13 cellular contexts compared by ENCODE assay signal in the genomic region with DNA sequence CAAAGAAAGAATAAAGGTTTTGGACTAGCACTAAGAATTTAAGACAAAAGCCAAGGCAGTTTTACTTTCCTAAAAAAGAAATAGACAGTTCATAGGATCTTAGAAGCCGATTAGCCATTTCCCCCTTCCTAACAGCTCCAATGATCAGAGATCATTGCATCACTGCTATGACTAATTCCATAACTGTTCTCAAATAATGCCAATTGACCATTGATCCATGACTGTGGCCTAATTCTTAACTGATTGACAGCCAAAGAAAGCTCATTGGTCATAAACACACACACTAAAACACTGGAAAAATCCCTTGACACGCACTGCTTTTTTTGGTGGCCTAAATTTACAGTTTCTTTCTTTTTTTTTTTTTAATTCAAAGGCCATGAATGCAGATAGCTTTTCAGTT.
A peak's percentile ranks its signal among the peaks of the same experiment; 100 is the strongest.
DNase-seq lines count a peak whose midpoint lies in the region; ATAC-seq and TF ChIP-seq lines count a peak whose summit lies in the region.
"Had no signal": no experiment of that assay in that cellular context is flagged by ENCODE, and none has a peak within 500 bp of the region (broad histone marks: within the 10 kb centered on the region; RNA-seq: fewer than 3 reads in every experiment).

No MANE protein-coding gene starts in this region.

- no peaks in the 10 kb centered on the region for H3K36me3 Mint-ChIP-seq in CD4-positive, alpha-beta T cell (ENCODE audit: low read depth)

- no peak for DNase-seq in CD4-positive, alpha-beta T cell
- peak; percentile 23 for DNase-seq in fibroblast of mammary gland (ENCODE audit: low read depth)
- no peak for DNase-seq in SK-N-DZ (ENCODE audit: low spot score)
- no peak for DNase-seq in vagina (ENCODE audit: extremely low spot score in 2 of 2)
- DNase-seq in iPS-NIHi7 (ENCODE audit: extremely low spot score) = no peak
- DNase-seq: activated CD8-positive, alpha-beta memory T cell treated with anti-CD3 and anti-CD28 coated beads, Interleukin-2, amount 50 U/mL, for 4 hours; foreskin fibroblast; NCI-H446 treated with DMSO at 0.1 percent for 48 hours had no signal

- POLR2A ChIA-PET in CD4-positive, alpha-beta T cell (lab: Charles Lee) = interaction anchor here (1.0 to 1.8 kb wide), 4 partner anchors 9 to 164 kb away, joined by 3 to 7 read pairs (median 4); no protein-coding TSS in a partner anchor

- TF ChIP-seq CTCF in CD4-positive, alpha-beta T cell (IDR thresholded peaks at IDR 0.05) = no peak
- TF ChIP-seq CTCF in fibroblast of mammary gland (conservative IDR thresholded peaks at IDR 0.05; ENCODE audit: control insufficient read depth, insufficient read depth, low read depth, low read length) (no peak), vagina (IDR thresholded peaks at IDR 0.05) (no peak)

- H3K36me3 ChIP-seq in vagina = no peaks in the 10 kb centered on the region

- CTCF ChIA-PET in CD4-positive, alpha-beta T cell (lab: Charles Lee) = interaction anchor here (0.6 kb wide), 1 partner anchor 10 kb away, joined by 4 read pairs; no protein-coding TSS in a partner anchor

- TF ChIP-seq POLR2A in vagina (IDR thresholded peaks at IDR 0.05) = no peak

- peaks cover 51% of the 10 kb centered on the region for H3K4me1 Mint-ChIP-seq in CD4-positive, alpha-beta T cell (ENCODE audit: low read depth)

- H3K4me3 Mint-ChIP-seq in CD4-positive, alpha-beta T cell = no peak overlapping the region

- intact Hi-C loops in CD4-positive, alpha-beta T cell (cut with DNase I, micrococcal nuclease) = no loop called here
- intact Hi-C loops in vagina (cut with DNase I) = no loop called here

- no peaks in the 10 kb centered on the region for H3K27me3 ChIP-seq in CD4-positive, alpha-beta T cell (ENCODE audit: control insufficient read depth, insufficient read depth, low read length)
- H3K27me3 ChIP-seq in vagina = no peaks in the 10 kb centered on the region

- peak overlapping the region; percentile 10 for H3K27ac Mint-ChIP-seq in CD4-positive, alpha-beta T cell

- no peaks in the 10 kb centered on the region for H3K4me1 ChIP-seq in vagina

- H3K4me3 ChIP-seq in fibroblast of mammary gland (ENCODE audit: control insufficient read depth, low read depth, low read length) (no peak overlapping the region), vagina (no peak overlapping the region)
- H3K4me3 ChIP-seq: lung had no signal

- H3K9me3 Mint-ChIP-seq in CD4-positive, alpha-beta T cell = no peaks in the 10 kb centered on the region

- no peaks in the 10 kb centered on the region for H3K9me3 ChIP-seq in CD4-positive, alpha-beta T cell (ENCODE audit: control insufficient read depth, low read length)
- no peaks in the 10 kb centered on the region for H3K9me3 ChIP-seq in vagina

- H3K27me3 Mint-ChIP-seq in CD4-positive, alpha-beta T cell = no peaks in the 10 kb centered on the region

- no peak for ATAC-seq in CD4-positive, alpha-beta T cell (ENCODE audit: poor library complexity)
- ATAC-seq in GM18907 (IDR thresholded peaks at IDR 0.05; ENCODE audit: unreplicated experiment) (peak; percentile 86), HG03354 (IDR thresholded peaks at IDR 0.05; ENCODE audit: poor library complexity, severe bottlenecking, unreplicated experiment) (peak; percentile 84), HG02870 (IDR thresholded peaks at IDR 0.05; ENCODE audit: unreplicated experiment) (no peak)
- ATAC-seq: SK-N-SH treated with all-trans-retinoic acid at 6 μM for 48 hours had no signal

- H3K27ac ChIP-seq in CD4-positive, alpha-beta T cell (ENCODE audit: low read depth, low read length) = no peak overlapping the region
- no peak overlapping the region for H3K27ac ChIP-seq in vagina

Comparison
In these comparisons a context has a peak if more than half of its experiments do, and no peak if none do; other contexts are left out.
1. ATAC-seq: peak in GM18907 (single experiment) and HG03354 (single experiment); none in CD4-positive, alpha-beta T cell (single experiment) and HG02870 (single experiment).